24 cellular contexts compared by ENCODE assay signal in genomic region chr3:114014211-114014610, GRCh38.
"Had no signal": no experiment of that assay in that cellular context is flagged by ENCODE, and none has a peak within 500 bp of the region (broad histone marks: within the 10 kb centered on the region; RNA-seq: fewer than 3 reads in every experiment).

No MANE protein-coding gene starts in this region.

- H3K9me3 ChIP-seq: esophagus squamous epithelium, gastrocnemius medialis, heart right ventricle, left lung, lower lobe of right lung, mucosa of descending colon had no signal

- H3K4me1 ChIP-seq: esophagus squamous epithelium, gastrocnemius medialis, heart right ventricle, left lung, lower lobe of right lung had no signal

- H3K4me1 Mint-ChIP-seq: mesothelial cell of epicardium; naive thymus-derived CD4-positive, alpha-beta T cell had no signal

- H3K36me3 ChIP-seq: gastrocnemius medialis had no signal

- H3K27ac ChIP-seq: coronary artery, dorsolateral prefrontal cortex, epithelial cell of prostate, esophagus squamous epithelium, gastrocnemius medialis, heart right ventricle, left lung, lower lobe of right lung had no signal

- ATAC-seq: esophagus mucosa; gastrocnemius medialis; heart right ventricle; left colon; left lung; left ventricle myocardium superior; lower lobe of right lung; mucosa of descending colon; naive thymus-derived CD4-positive, alpha-beta T cell had no signal

- DNase-seq: dermis blood vessel endothelial cell; dorsolateral prefrontal cortex; effector CD4-positive, alpha-beta T cell; effector memory CD4-positive, alpha-beta T cell; erythroblast; esophagus squamous epithelium; foreskin fibroblast; foreskin melanocyte; gastrocnemius medialis; glutamatergic neuron; head of caudate nucleus; heart right ventricle; hippocampal formation; left colon; left lung; left ventricle myocardium superior; lower lobe of right lung; mesenchymal stem cell; mucosa of descending colon; naive thymus-derived CD4-positive, alpha-beta T cell had no signal

- H3K27me3 ChIP-seq: dorsolateral prefrontal cortex, esophagus squamous epithelium, gastrocnemius medialis, heart right ventricle, left lung had no signal

- H3K36me3 Mint-ChIP-seq: mesothelial cell of epicardium had no signal

- H3K4me3 Mint-ChIP-seq: mesothelial cell of epicardium; naive thymus-derived CD4-positive, alpha-beta T cell had no signal

- H3K4me3 ChIP-seq: coronary artery, dorsolateral prefrontal cortex, esophagus squamous epithelium, gastrocnemius medialis, heart right ventricle, left lung, lower lobe of right lung, mucosa of descending colon had no signal

- H3K27ac Mint-ChIP-seq: mesothelial cell of epicardium; naive thymus-derived CD4-positive, alpha-beta T cell had no signal

- H3K27me3 Mint-ChIP-seq: naive thymus-derived CD4-positive, alpha-beta T cell had no signal

- H3K9me3 Mint-ChIP-seq: mesothelial cell of epicardium; naive thymus-derived CD4-positive, alpha-beta T cell had no signal
